Comparison of ENCODE assay signal across 8 cellular contexts in genomic region chr11:94897330-94897768, GRCh38.
DNase-seq lines count a peak whose midpoint lies in the region; ATAC-seq and TF ChIP-seq lines count a peak whose summit lies in the region.

No MANE protein-coding gene starts in this region.

- H3K27ac ChIP-seq in brain microvascular endothelial cell, result no peak overlapping the region

- no peak for TF ChIP-seq EP300 in Ishikawa (IDR thresholded peaks at IDR 0.05; ENCODE audit: borderline replicate concordance)

- peak; percentile 92 for TF ChIP-seq CTCF in brain microvascular endothelial cell (IDR thresholded peaks at IDR 0.05; ENCODE audit: low read depth, low read length, missing control alignments)

- in situ Hi-C loops in brain microvascular endothelial cell (cut with HindIII; ENCODE audit: low pct_ligation_motif_present, low sequenced_read_pairs), result no loop called here

- H3K4me3 ChIP-seq in brain microvascular endothelial cell (ENCODE audit: low read depth, low read length), result no peak overlapping the region

- DNase-seq in CD1c-positive myeloid dendritic cell (ENCODE audit: extremely low spot score) (peak; percentile 56), RPMI7951 (ENCODE audit: low read depth) (peak; percentile 52), brain microvascular endothelial cell (peak; percentile 59), kidney glomerular epithelial cell (lab: John Stamatoyannopoulos, UW) (peak; percentile 26)
- DNase-seq in stimulated activated CD4-positive, alpha-beta T cell treated with anti-CD3 and anti-CD28 coated beads, Interleukin-4, amount 100 ng/mL, for 48 hours (ENCODE audit: low read depth in 2 of 2), result peak; percentile 16 to 19

- peak; percentile 87 for TF ChIP-seq RAD21 in Ishikawa (IDR thresholded peaks at IDR 0.05; ENCODE audit: low read depth)

- ATAC-seq in GM18867 (IDR thresholded peaks at IDR 0.05; ENCODE audit: unreplicated experiment), result peak; percentile 81
- ATAC-seq in GM19324 (IDR thresholded peaks at IDR 0.05; ENCODE audit: low FRiP score, unreplicated experiment), result no peak

- H3K36me3 ChIP-seq in brain microvascular endothelial cell (replicated peaks), result peaks cover 15% of the 10 kb centered on the region

- no peaks in the 10 kb centered on the region for H3K27me3 ChIP-seq in brain microvascular endothelial cell (replicated peaks)

TF ChIP-seq in Ishikawa, 13 proteins besides CTCF, POLR2A, EP300 and RAD21:
- TF ChIP-seq FOXM1 (IDR thresholded peaks at IDR 0.05; ENCODE audit: borderline replicate concordance, low read depth) (no peak), EGR1 (IDR thresholded peaks at IDR 0.05) (no peak), CEBPB (IDR thresholded peaks at IDR 0.05) (no peak), YY1 (IDR thresholded peaks at IDR 0.05; ENCODE audit: low read depth) (no peak), ZBTB7A (IDR thresholded peaks at IDR 0.05; ENCODE audit: low read depth) (no peak)
